Comparison of ENCODE assay signal across 1 cellular context in the genomic region with DNA sequence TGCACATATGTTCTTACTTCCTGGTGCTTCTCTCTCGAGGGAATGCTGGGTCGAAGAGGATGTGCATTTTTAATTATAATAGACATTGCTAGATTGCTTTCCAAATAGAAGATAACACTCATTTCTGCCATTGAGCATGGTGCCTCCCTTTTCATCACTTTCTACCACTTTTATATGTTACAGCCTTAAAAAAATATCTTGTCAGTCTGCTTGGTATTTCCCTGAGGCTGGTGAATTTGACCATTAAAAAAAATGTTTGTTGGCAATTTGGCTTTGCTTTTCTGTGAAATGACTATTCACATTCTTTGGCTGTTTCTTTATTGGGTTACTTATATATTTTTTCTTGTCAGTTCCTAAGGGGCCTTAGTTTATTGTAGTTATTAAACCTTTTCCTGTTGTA.
TF ChIP-seq lines count a peak whose summit lies in the region.

No MANE protein-coding gene starts in this region.

TF ChIP-seq in neural cell, 6 proteins besides CTCF, POLR2A, EP300 and RAD21 (continued from another document):
- TF ChIP-seq TAF1 (IDR thresholded peaks at IDR 0.05; ENCODE audit: low read depth) (no peak), MXI1 (conservative IDR thresholded peaks at IDR 0.05; ENCODE audit: poor library complexity, severe bottlenecking) (no peak), REST (IDR thresholded peaks at IDR 0.05; ENCODE audit: borderline replicate concordance) (no peak)
